In the genomic region with DNA sequence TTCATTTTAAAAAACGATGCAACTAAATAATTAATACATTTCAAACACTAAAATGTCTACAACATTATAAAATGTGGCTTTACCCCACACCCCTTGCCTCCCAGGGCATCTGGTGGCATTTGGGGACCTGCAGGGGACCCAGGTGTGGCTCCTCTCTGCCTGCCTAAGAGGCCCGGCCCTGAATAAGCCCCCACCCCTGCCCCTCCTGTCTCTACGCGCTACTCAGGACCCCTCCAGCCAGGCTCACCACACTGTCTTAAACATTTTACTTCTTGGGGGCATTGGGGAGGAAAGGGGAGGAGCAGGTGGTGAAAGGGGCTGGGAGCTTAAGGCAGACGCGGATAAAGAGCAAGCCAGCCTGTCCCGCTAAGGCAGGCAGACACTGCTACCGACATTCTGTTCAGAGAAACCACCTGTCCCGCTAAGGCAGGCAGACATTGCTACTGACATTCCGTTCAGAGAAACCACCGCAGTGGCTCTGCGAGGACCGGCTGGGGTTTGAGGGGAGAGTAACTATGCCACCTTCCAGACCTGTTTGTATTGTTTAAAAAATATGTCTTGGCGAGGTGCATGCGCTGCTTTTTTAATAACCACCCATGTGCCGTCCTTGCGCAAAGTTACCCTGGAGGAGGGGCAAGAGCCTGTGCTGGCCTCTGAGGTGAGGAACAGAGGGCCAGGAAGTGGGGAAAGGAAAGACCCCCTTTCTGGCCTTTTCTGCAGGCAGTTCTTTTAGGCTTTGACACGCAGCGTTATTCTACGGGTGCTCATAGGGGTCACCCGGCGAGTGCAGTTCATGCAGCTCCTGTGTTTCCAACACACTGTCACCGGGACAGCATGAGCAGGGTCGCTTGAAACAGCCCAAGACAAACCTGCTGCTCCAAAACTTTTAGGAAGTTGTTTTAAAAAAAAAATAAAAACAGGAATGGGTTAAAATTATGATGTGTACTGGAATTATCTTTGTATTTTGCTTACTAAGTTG, we compare ENCODE assay signal across 19 cellular contexts. TPM values are rescaled to one million over a fixed set of nuclear protein-coding genes. Genes with fewer than 3 reads are reported as not detected.
A peak's percentile ranks its signal among the peaks of the same experiment; 100 is the strongest.
DNase-seq lines count a peak whose midpoint lies in the region; ATAC-seq, FAIRE-seq and TF ChIP-seq lines count a peak whose summit lies in the region.
"Had no signal": no experiment of that assay in that cellular context is flagged by ENCODE, and none has a peak within 500 bp of the region (broad histone marks: within the 10 kb centered on the region; RNA-seq: fewer than 3 reads in every experiment).

No MANE protein-coding gene starts in this region.

- no peaks in the 10 kb centered on the region for H3K23me2 ChIP-seq in H1 (ENCODE audit: low read depth, low read length)

- no peaks in the 10 kb centered on the region for H4K20me1 ChIP-seq in DND-41 (ENCODE audit: insufficient read depth, low read length)
- peaks cover 1 to 6% of the 10 kb centered on the region in 2 experiments for H4K20me1 ChIP-seq in H1 (replicated peaks in 1 of 2; ENCODE audit: control insufficient read depth in 1 of 2, insufficient read depth in 2 of 2, low read length in 2 of 2)
- H4K20me1 ChIP-seq: BLaER1 had no signal

- H3K4me3 ChIP-seq in DND-41 (ENCODE audit: low read depth in 1 of 2, low read length in 2 of 2) (no peak overlapping the region), H1 (ENCODE audit: extremely low read depth in 1 of 4, insufficient read depth in 2 of 4, low read depth in 3 of 4, low read length in 4 of 4) (no peak overlapping the region), spleen (no peak overlapping the region), ascending aorta (no peak overlapping the region)
- H3K4me3 ChIP-seq: BLaER1, GM23338, MG63, Peyer's patch, SJSA1 had no signal

- H3K18ac ChIP-seq in H1 (ENCODE audit: extremely low read depth, low read length): no peak overlapping the region

- no peak overlapping the region for H4K8ac ChIP-seq in H1 (ENCODE audit: extremely low read depth, insufficient read depth, low read length)

- POLR2A ChIA-PET in H1 (lab: Charles Lee; ENCODE audit: partially characterized antibody): interaction anchor here (0.6 kb wide), 1 partner anchor 286 kb away, joined by 3 read pairs; no protein-coding TSS in a partner anchor
- POLR2A ChIA-PET in GM10248 (lab: Yijun Ruan, JAX): no interaction called here

- TF ChIP-seq CTCF in DND-41 (IDR thresholded peaks at IDR 0.05; ENCODE audit: borderline replicate concordance, extremely low read depth, low read length, poor library complexity, severe bottlenecking) (no peak), H1 (IDR thresholded peaks at IDR 0.05; ENCODE audit: control extremely low read depth in 1 of 3, insufficient read depth in 1 of 3, low read depth in 1 of 3, low read length in 3 of 3) (no peak), spleen (IDR thresholded peaks at IDR 0.05 in 8 of 11, conservative IDR thresholded peaks at IDR 0.05 in 3 of 11) (no peak), GM10248 (IDR thresholded peaks at IDR 0.05; ENCODE audit: control extremely low read depth, extremely low read depth, low read depth, missing control alignments) (no peak), ascending aorta (IDR thresholded peaks at IDR 0.05) (no peak)

- no peak overlapping the region for H2BK15ac ChIP-seq in H1 (ENCODE audit: low read length)

- H3K27ac ChIP-seq in DND-41 (ENCODE audit: low read length) (peak overlapping the region; percentile 42), KOPT-K1 (ENCODE audit: low read depth, low read length, poor library complexity, severe bottlenecking) (peak overlapping the region; percentile 6), H1 (ENCODE audit: low read depth, low read length) (no peak overlapping the region), spleen (no peak overlapping the region), ascending aorta (no peak overlapping the region)
- H3K27ac ChIP-seq: BLaER1, Peyer's patch, SJSA1 had no signal

- H3K56ac ChIP-seq in H1 (replicated peaks; ENCODE audit: insufficient read length, low read depth, low read length): no peak overlapping the region

- H3K4me1 ChIP-seq in DND-41 (ENCODE audit: insufficient read depth, low read length): peaks cover 15% of the 10 kb centered on the region
- peaks cover 0 to 2% (median 0%) of the 10 kb centered on the region in 4 experiments; a peak in 1 of 7 replicates for H3K4me1 ChIP-seq in H1 (replicated peaks in 1 of 4; ENCODE audit: control insufficient read depth in 3 of 4, insufficient read depth in 4 of 4, low read length in 3 of 4)
- peaks cover 0 to 9% (median 8%) of the 10 kb centered on the region in 6 donors for H3K4me1 ChIP-seq in spleen
- H3K4me1 ChIP-seq in ascending aorta: peaks cover 0 to 4% of the 10 kb centered on the region in 2 donors
- H3K4me1 ChIP-seq: Peyer's patch had no signal

- no peaks in the 10 kb centered on the region for H3K79me1 ChIP-seq in H1 (ENCODE audit: low read depth, low read length)

- H3K23ac ChIP-seq in H1 (ENCODE audit: insufficient read length): no peak overlapping the region

- 97% methylated on average over 24 of the region's 24 CpGs; no CpG with 5 or more reads in 1 of the 2 experiments for WGBS in H1 (ENCODE audit: extremely low coverage in 1 of 2, insufficient coverage in 1 of 2, insufficient read length in 1 of 2, insufficient replicate concordance in 2 of 2, low coverage in 1 of 2, low lambda C conversion rate in 2 of 2, missing lambda C conversion rate in 1 of 2), 2 experiments
- 92 to 96% (median 93%) methylated on average over 24 of the region's 24 CpGs for WGBS in spleen, 5 donors

- H2BK120ac ChIP-seq in H1 (replicated peaks; ENCODE audit: low read depth, low read length): no peak overlapping the region

- H2AK5ac ChIP-seq in H1 (ENCODE audit: low read depth, low read length): no peak overlapping the region

- peak; percentile 47; the same call in 1 of the 3 replicates for ATAC-seq in DND-41 (ENCODE audit: insufficient read depth, low read depth)

- H3K36me3 ChIP-seq in DND-41 (ENCODE audit: insufficient read depth, low read length) (peaks cover 76% of the 10 kb centered on the region), KOPT-K1 (ENCODE audit: insufficient read depth, low read length) (peaks cover 45% of the 10 kb centered on the region; the same call in 1 of the 2 replicates), H1 (ENCODE audit: control insufficient read depth in 2 of 4, insufficient read depth in 4 of 4, low read length in 3 of 4) (peaks cover 0 to 13% (median 5%) of the 10 kb centered on the region in 4 experiments; a peak in 6 of 8 replicates), spleen (peaks cover 0 to 74% (median 36%) of the 10 kb centered on the region in 6 donors), ascending aorta (peaks cover 5 to 26% of the 10 kb centered on the region in 2 donors)

- H3K4me2 ChIP-seq in DND-41 (ENCODE audit: insufficient read depth, low read length): no peak overlapping the region
- H3K4me2 ChIP-seq in H1 (ENCODE audit: insufficient read depth in 1 of 2, low read depth in 2 of 2, low read length in 2 of 2): no peak overlapping the region
- H3K4me2 ChIP-seq: BLaER1, GM23338 had no signal

- H2BK20ac ChIP-seq in H1 (ENCODE audit: low read length): no peak overlapping the region

- TF ChIP-seq EP300 in H1 (IDR thresholded peaks at IDR 0.05; ENCODE audit: borderline replicate concordance in 1 of 2, low read depth in 2 of 2, low read length in 2 of 2): no peak

- no peak for TF ChIP-seq POLR2A in H1 (IDR thresholded peaks at IDR 0.05; ENCODE audit: control extremely low read depth in 1 of 2, low read depth in 2 of 2, low read length in 2 of 2)
- TF ChIP-seq POLR2A in spleen (IDR thresholded peaks at IDR 0.05): no peak

- H3K4ac ChIP-seq in H1 (replicated peaks; ENCODE audit: insufficient read length, low read depth, low read length): no peak overlapping the region

- H4K5ac ChIP-seq in H1 (ENCODE audit: insufficient read length, low read depth, low read length): no peak overlapping the region

- CTCF ChIA-PET in H1 (lab: Charles Lee; ENCODE audit: partially characterized antibody): interaction anchor here (0.7 to 8.1 kb wide), 15 partner anchors 14 to 241 kb away, joined by 3 to 132 read pairs (median 8); no protein-coding TSS in a partner anchor
- CTCF ChIA-PET in GM10248 (lab: Yijun Ruan, JAX): interaction anchor here (1.3 to 3.8 kb wide), 11 partner anchors 9 to 536 kb away, joined by 3 to 97 read pairs (median 5); no protein-coding TSS in a partner anchor

- H3K27me3 ChIP-seq in DND-41 (ENCODE audit: insufficient read depth, low read length, poor library complexity) (no peaks in the 10 kb centered on the region), H1 (replicated peaks in 1 of 4; ENCODE audit: control insufficient read depth in 3 of 4, extremely low read depth in 1 of 4, insufficient read depth in 3 of 4, low read length in 3 of 4) (no peaks in the 10 kb centered on the region), spleen (replicated peaks in 1 of 7) (no peaks in the 10 kb centered on the region), ascending aorta (no peaks in the 10 kb centered on the region)
- H3K27me3 ChIP-seq: BLaER1, MG63, Peyer's patch, SJSA1 had no signal

- no peak overlapping the region for H2BK5ac ChIP-seq in H1 (ENCODE audit: low read depth, low read length)

- H3K14ac ChIP-seq in H1 (ENCODE audit: insufficient read length): no peak overlapping the region

- H3K9ac ChIP-seq in DND-41 (ENCODE audit: low read depth, low read length) (no peak overlapping the region), H1 (replicated peaks in 1 of 4; ENCODE audit: extremely low read depth in 1 of 4, low read depth in 3 of 4, low read length in 3 of 4) (no peak overlapping the region)
- H3K9ac ChIP-seq: BLaER1 had no signal

- no peaks in the 10 kb centered on the region for H3K9me3 ChIP-seq in DND-41 (ENCODE audit: insufficient read depth, low read length, severe bottlenecking)
- H3K9me3 ChIP-seq in KOPT-K1 (ENCODE audit: insufficient read depth, low read length, poor library complexity, severe bottlenecking): no peaks in the 10 kb centered on the region
- H3K9me3 ChIP-seq in H1 (ENCODE audit: insufficient read depth in 2 of 2, low read depth in 1 of 2, low read length in 1 of 2): no peaks in the 10 kb centered on the region
- no peaks in the 10 kb centered on the region for H3K9me3 ChIP-seq in spleen
- H3K9me3 ChIP-seq in ascending aorta: no peaks in the 10 kb centered on the region
- H3K9me3 ChIP-seq: BLaER1, Caco-2, MG63, Peyer's patch, SJSA1 had no signal

- no peak overlapping the region for H4K91ac ChIP-seq in H1 (replicated peaks; ENCODE audit: insufficient read length, low read length)

- no peak for FAIRE-seq in H1 (lab: Jason Lieb, UNC)
- FAIRE-seq: GM12892 had no signal

- intact Hi-C loops in spleen (cut with DNase I; ENCODE audit: low total_unique reads) (loop anchor here (2.0 kb wide), 1 partner anchor 299 kb away; no protein-coding TSS in a partner anchor), ascending aorta (cut with DNase I) (loop anchor here (1.0 to 5.0 kb wide), 3 partner anchors 91 to 536 kb away; no protein-coding TSS in a partner anchor)

- H2BK12ac ChIP-seq in H1 (ENCODE audit: low read depth, low read length): peak overlapping the region; percentile 39; the same call in 1 of the 2 replicates

- H3K79me2 ChIP-seq in DND-41 (ENCODE audit: insufficient read depth, low read length) (no peaks in the 10 kb centered on the region), H1 (ENCODE audit: control insufficient read depth in 1 of 2, insufficient read depth in 2 of 2, low read length in 2 of 2) (no peaks in the 10 kb centered on the region)

- peak; percentile 28 for DNase-seq in DND-41
- no peak for DNase-seq in H1 (ENCODE audit: low read depth in 1 of 2, low spot score in 2 of 2)
- peak; percentile 41 for DNase-seq in spleen
- no peak for DNase-seq in H4 (ENCODE audit: low spot score)
- no peak for DNase-seq in GM10248 (ENCODE audit: extremely low spot score)
- DNase-seq in ascending aorta (ENCODE audit: low spot score in 2 of 2): no peak
- DNase-seq: DMS 273 treated with DMSO at 0.1 percent for 48 hours; NK-92 treated with Interleukin-12 subunit alpha and Interleukin-12 subunit beta, amount 100 ng/mL, for 24 hours had no signal

- no peak overlapping the region for H2AFZ ChIP-seq in DND-41 (ENCODE audit: low read depth, low read length)
- no peak overlapping the region for H2AFZ ChIP-seq in H1 (ENCODE audit: low read length)
- H2AFZ ChIP-seq: GM23338 had no signal

- no peak for TF ChIP-seq RAD21 in H1 (IDR thresholded peaks at IDR 0.05 in 1 of 2, conservative IDR thresholded peaks at IDR 0.05 in 1 of 2; ENCODE audit: low read depth in 2 of 2, low read length in 2 of 2)

RNA-seq across cellular contexts. Expression of a gene that starts 51.3 kb away (rescaled TPM):
- 4.5 and 5.6 TPM in 2 replicates for total RNA-seq in H1 (2021; fragmentation: NEBNext Ultra II Directional; extraction: Animal tissue kit (Norgen Biotek cat#: 25700))
- 2.7 and 4.5 TPM in 2 replicates for polyA plus RNA-seq in H1 (2011; rRNA removed)
- 2.8 TPM for polyA plus RNA-seq in H1 (2011; cell fraction: cytosol; rRNA removed)
- polyA plus RNA-seq in H1 (2011; cell fraction: nucleus; rRNA removed): 4.9 TPM
- 2.6 to 5.4 TPM (median 5.1 TPM) in 4 replicates for polyA plus RNA-seq in H1 (2012, experiment 1 of 2)
- 4.1 TPM for polyA plus RNA-seq in H1 (2012, experiment 2 of 2)
- polyA plus RNA-seq in H1 (2013, experiment 1 of 2): 1.8 TPM
- polyA plus RNA-seq in H1 (2013, experiment 2 of 2): 1.7 TPM
- polyA minus RNA-seq in H1 (2011; rRNA and poly(A)+ RNA removed): 2.7 and 3.5 TPM in 2 replicates
- polyA minus RNA-seq in H1 (2011; cell fraction: cytosol; rRNA and poly(A)+ RNA removed): 3.4 TPM
- polyA minus RNA-seq in H1 (2011; cell fraction: nucleus; rRNA and poly(A)+ RNA removed): 3.7 TPM
- not detected for total RNA-seq in spleen
- under 1 TPM; 0.02 to 0.06 (median 0.06) TPM for polyA plus RNA-seq in spleen
- total RNA-seq in H4 (2014; rRNA removed; shearing (Covaris generic)): 16.5 and 19.8 TPM in 2 replicates
- total RNA-seq in ascending aorta: 6.4 TPM
- total RNA-seq: G401, LHCN-M2 had no signal
- polyA plus RNA-seq: IgD-negative memory B cell had no signal

Comparison
In these comparisons a context has a peak if more than half of its experiments do, and no peak if none do; other contexts are left out.
1. DNase-seq: peak in DND-41 (single experiment) and spleen (single experiment); none in H1 (0 of 2), H4 (single experiment), GM10248 (single experiment) and ascending aorta (0 of 2).
2. H3K27ac ChIP-seq: peak in DND-41 (single experiment) and KOPT-K1 (single experiment); none in H1 (single experiment), spleen (0 of 8) and ascending aorta (0 of 2).